Comparison of ENCODE assay signal across 38 cellular contexts in the genomic region with DNA sequence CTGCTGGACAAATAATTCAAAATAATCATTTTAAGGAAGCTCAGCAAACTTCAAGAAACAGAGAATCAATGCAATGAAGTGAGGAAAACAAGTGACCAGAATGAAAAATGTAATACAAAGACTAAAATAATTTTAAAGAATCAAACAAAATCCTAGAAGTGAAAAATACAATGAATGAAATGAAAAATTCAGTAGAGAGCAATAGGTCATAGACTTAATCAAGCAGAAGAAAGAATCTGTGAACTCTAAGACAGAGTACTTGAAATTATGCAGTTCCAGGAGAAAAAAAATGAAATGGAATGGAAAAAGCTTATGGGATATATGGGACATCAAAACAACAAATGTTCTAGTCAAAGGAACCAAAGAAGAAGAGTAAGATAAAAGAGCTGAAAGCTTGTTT. TPM values are rescaled to one million over a fixed set of nuclear protein-coding genes. Genes with fewer than 3 reads are reported as not detected.
"Had no signal": no experiment of that assay in that cellular context is flagged by ENCODE, and none has a peak within 500 bp of the region (broad histone marks: within the 10 kb centered on the region; RNA-seq: fewer than 3 reads in every experiment).

No MANE protein-coding gene starts in this region.

- FAIRE-seq: astrocyte, bronchial epithelial cell had no signal

- H3K36me3 ChIP-seq: adrenal gland, ascending aorta, brain microvascular endothelial cell, breast epithelium, cardiac muscle cell had no signal

- H3K4me1 ChIP-seq: adrenal gland, ascending aorta, body of pancreas, breast epithelium had no signal

- ATAC-seq: activated naive CD4-positive, alpha-beta T cell treated with anti-CD3 and anti-CD28 coated beads, Interleukin-2, amount 50 U/mL, for 72 hours; activated naive CD8-positive, alpha-beta T cell treated with anti-CD3 and anti-CD28 coated beads, Interleukin-2, amount 50 U/mL, for 24 hours; activated T-cell treated with anti-CD3 and anti-CD28 coated beads, Interleukin-2, amount 50 U/mL, for 4 hours; activated T-cell treated with anti-CD3 and anti-CD28 coated beads, Interleukin-2, amount 50 U/mL, for 72 hours; activated T-helper 17 cell treated with anti-CD3 and anti-CD28 coated beads, Interleukin-2, amount 50 U/mL, for 72 hours; body of pancreas had no signal

- H3K9me3 ChIP-seq: body of pancreas had no signal

- H3K27me3 ChIP-seq: ascending aorta, body of pancreas, brain microvascular endothelial cell, breast epithelium, cardiac muscle cell had no signal

- H3K27ac ChIP-seq: adrenal gland, ascending aorta, body of pancreas, brain microvascular endothelial cell, breast epithelium, cardiac muscle cell had no signal

- H3K4me3 ChIP-seq: adrenal gland, ascending aorta, body of pancreas, breast epithelium, cardiac muscle cell had no signal

- DNase-seq: activated effector memory CD4-positive, alpha-beta T cell treated with anti-CD3 and anti-CD28 coated beads, Interleukin-2, amount 50 U/mL, for 16 hours; activated effector memory CD4-positive, alpha-beta T cell treated with Interleukin-2 at 50 U/mL for 16 hours; activated gamma-delta T cell; activated gamma-delta T cell treated with Interleukin-2 at 50 U/mL for 16 hours; activated naive CD4-positive, alpha-beta T cell; activated naive CD4-positive, alpha-beta T cell treated with anti-CD3 and anti-CD28 coated beads for 36 hours; activated naive CD4-positive, alpha-beta T cell treated with anti-CD3 and anti-CD28 coated beads, Interleukin-2, amount 10 ng/mL, durations not matched to agents 7 days and 5 days; activated naive CD4-positive, alpha-beta T cell treated with anti-CD3 and anti-CD28 coated beads, Interleukin-2, amount 50 U/mL, for 16 hours; activated naive CD4-positive, alpha-beta T cell treated with Interleukin-2 at 50 U/mL for 16 hours; activated naive CD8-positive, alpha-beta T cell treated with anti-CD3 and anti-CD28 coated beads for 36 hours; activated naive CD8-positive, alpha-beta T cell treated with anti-CD3 and anti-CD28 coated beads, Interleukin-2, amount 10 ng/mL, durations not matched to agents 7 days and 5 days; activated naive CD8-positive, alpha-beta T cell treated with anti-CD3 and anti-CD28 coated beads, Interleukin-2, amount 50 U/mL, for 24 hours; activated T-cell treated with anti-CD3 and anti-CD28 coated beads, Interleukin-2, amount 50 U/mL, for 24 hours; activated T-cell treated with anti-CD3 and anti-CD28 coated beads, Interleukin-2, amount 50 U/mL, for 4 hours; activated T-cell treated with anti-CD3 and anti-CD28 coated beads, Interleukin-2, amount 50 U/mL, for 48 hours; activated T-cell treated with anti-CD3 and anti-CD28 coated beads, Interleukin-2, amount 50 U/mL, for 72 hours; adrenal gland; amniotic stem cell; amygdala; anterior cingulate cortex; aorta; body of pancreas; brain microvascular endothelial cell; caudate nucleus; central memory CD4-positive, alpha-beta T cell; cerebellar nuclear complex had no signal

RNA-seq across cellular contexts. Expression of a gene that starts 17.5 kb away (rescaled TPM):
- total RNA-seq: activated naive CD4-positive, alpha-beta T cell treated with anti-CD3 and anti-CD28 coated beads for 36 hours; activated naive CD4-positive, alpha-beta T cell treated with anti-CD3 and anti-CD28 coated beads, Interleukin-2, amount 50 U/mL, for 72 hours; activated naive CD8-positive, alpha-beta T cell treated with anti-CD3 and anti-CD28 coated beads for 36 hours; activated naive CD8-positive, alpha-beta T cell treated with anti-CD3 and anti-CD28 coated beads, Interleukin-2, amount 10 ng/mL, durations not matched to agents 7 days and 5 days; activated T-cell treated with anti-CD3 and anti-CD28 coated beads, Interleukin-2, amount 50 U/mL, for 4 hours; activated T-cell treated with anti-CD3 and anti-CD28 coated beads, Interleukin-2, amount 50 U/mL, for 72 hours; activated T-helper 1 cell treated with anti-CD3 and anti-CD28 coated beads, Interleukin-12 subunit alpha, Interleukin-12 subunit beta, Interleukin-2, Interleukin-4 antibody, amounts not matched to agents 30 ng/mL and 10 ng/mL and 1 ng/mL, durations not matched to agents 14 hours and 24 hours and 36 hours; activated T-helper 17 cell treated with anti-CD3 and anti-CD28 coated beads, Interleukin-2, amount 50 U/mL, for 72 hours; activated T-helper 2 cell treated with anti-CD3 and anti-CD28 coated beads, Interferon-gamma antibody, Interleukin-2, Interleukin-4, amounts not matched to agents 10 μg/mL and 5 μg/mL and 100 μg/mL, durations not matched to agents 14 hours and 24 hours and 36 hours; adrenal gland; ascending aorta; breast epithelium; bronchial epithelial cell; cardiac septum; chondrocyte had no signal
- polyA plus RNA-seq: adipose tissue, adrenal gland, aorta had no signal
